In genomic region chr20:31572701-31573554, GRCh38 we compare ENCODE assay signal across 7 cellular contexts.
DNase-seq lines count a peak whose midpoint lies in the region; ATAC-seq and TF ChIP-seq lines count a peak whose summit lies in the region.

No MANE protein-coding gene starts in this region.

- H3K4me3 ChIP-seq in astrocyte of the cerebellum (ENCODE audit: low read depth, low read length): peak overlapping the region; percentile 46

- in situ Hi-C loops in astrocyte of the cerebellum (cut with HindIII; ENCODE audit: low sequenced_read_pairs): no loop called here

- no peak for TF ChIP-seq CTCF in astrocyte of the cerebellum (IDR thresholded peaks at IDR 0.05; ENCODE audit: low read depth, low read length, missing control alignments)

- TF ChIP-seq POLR2A in GM18505 (IDR thresholded peaks at IDR 0.05; ENCODE audit: borderline replicate concordance, extremely low read depth, insufficient read depth, insufficient read length): peak; percentile 73

- ATAC-seq in GM18505 (IDR thresholded peaks at IDR 0.05; ENCODE audit: unreplicated experiment): peak; percentile 91
- peak; percentile 81 for ATAC-seq in HG02973 (IDR thresholded peaks at IDR 0.05; ENCODE audit: unreplicated experiment)

- DNase-seq in NCI-H1930 (lab: John Stamatoyannopoulos, UW): peak; percentile 97 to 98
- peak; percentile 77 for DNase-seq in T-helper 22 cell (ENCODE audit: low read depth)
- peak; percentile 93 for DNase-seq in astrocyte of the cerebellum (ENCODE audit: low read depth)
- peak; percentile 84 to 86 for DNase-seq in hippocampal formation (lab: John Stamatoyannopoulos, UW)
- DNase-seq in retina: peak; percentile 91

Comparison
In these comparisons a context has a peak if more than half of its experiments do, and no peak if none do; other contexts are left out.
1. Peak in every context shown above with its lines: DNase-seq, ATAC-seq and H3K4me3 ChIP-seq.